ENCODE assay signal across 8 cellular contexts in the genomic region with DNA sequence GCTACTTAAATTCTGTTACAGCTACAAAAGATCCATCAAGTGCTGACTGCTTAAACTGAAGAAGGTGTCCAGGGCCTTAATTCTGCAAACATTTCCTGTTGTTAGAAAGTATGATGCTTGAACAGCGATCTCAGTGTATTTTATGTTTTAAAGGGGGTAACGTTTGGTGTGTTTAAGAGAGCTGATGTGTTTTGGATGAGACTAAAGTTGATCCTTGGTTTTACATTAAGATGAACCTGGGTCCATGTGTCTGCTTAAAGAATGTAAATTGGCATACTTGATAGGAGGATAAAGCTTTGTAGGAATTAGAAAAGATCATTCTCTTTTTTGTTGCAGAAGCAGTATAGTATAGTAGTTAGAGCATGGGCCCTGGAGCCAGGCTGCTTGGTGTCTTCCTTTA. TPM values are rescaled to one million over a fixed set of nuclear protein-coding genes. Genes with fewer than 3 reads are reported as not detected.
DNase-seq lines count a peak whose midpoint lies in the region; ATAC-seq and TF ChIP-seq lines count a peak whose summit lies in the region.
"Had no signal": no experiment of that assay in that cellular context is flagged by ENCODE, and none has a peak within 500 bp of the region (broad histone marks: within the 10 kb centered on the region; RNA-seq: fewer than 3 reads in every experiment).

No MANE protein-coding gene starts in this region.

- H3K9me3 ChIP-seq in OCI-LY7 (ENCODE audit: low read length), result no peaks in the 10 kb centered on the region
- no peaks in the 10 kb centered on the region for H3K9me3 ChIP-seq in duodenal mucosa (ENCODE audit: control insufficient read depth in 1 of 2, low read length in 2 of 2)
- no peaks in the 10 kb centered on the region for H3K9me3 ChIP-seq in gastrocnemius medialis

- peaks cover 26% of the 10 kb centered on the region for H3K4me1 ChIP-seq in OCI-LY7 (ENCODE audit: insufficient read depth, low read length, poor library complexity, severe bottlenecking)
- peaks cover 30 to 42% of the 10 kb centered on the region in 2 donors for H3K4me1 ChIP-seq in duodenal mucosa (ENCODE audit: control insufficient read depth in 1 of 2, insufficient read depth in 2 of 2, low read length in 2 of 2)
- peaks cover 38 to 68% of the 10 kb centered on the region in 2 donors for H3K4me1 ChIP-seq in gastrocnemius medialis

- H3K27ac ChIP-seq in OCI-LY7 (ENCODE audit: low read depth, low read length, poor library complexity, severe bottlenecking) (no peak overlapping the region), duodenal mucosa (ENCODE audit: low read depth, low read length) (no peak overlapping the region), gastrocnemius medialis (peak overlapping the region; percentile 89 to 97 (median 96))

- no peak for ATAC-seq in gastrocnemius medialis

- intact Hi-C loops in OCI-LY7 (cut with micrococcal nuclease; ENCODE audit: unreplicated experiment), result no loop called here
- intact Hi-C loops in gastrocnemius medialis (cut with DNase I; ENCODE audit: low total_unique reads), result no loop called here

- in situ Hi-C loops in gastrocnemius medialis (cut with MboI; ENCODE audit: low sequenced_read_pairs in 4 of 4), result no loop called here

- CTCF ChIA-PET in OCI-LY7 (lab: Charles Lee; ENCODE audit: unreplicated experiment), result interaction anchor here (1.0 to 1.6 kb wide), 2 partner anchors 12 to 13 kb away, joined by 3 to 7 read pairs; no protein-coding TSS in a partner anchor

- TF ChIP-seq POLR2A in gastrocnemius medialis (IDR thresholded peaks at IDR 0.05), result no peak

- peaks cover 23% of the 10 kb centered on the region; the same call in 1 of the 2 replicates for H3K79me2 ChIP-seq in OCI-LY7 (ENCODE audit: insufficient read depth, low read depth, low read length)

- peak overlapping the region; percentile 97 for H3K4me2 ChIP-seq in OCI-LY7 (ENCODE audit: low read length)

- no peak overlapping the region for H3K9ac ChIP-seq in duodenal mucosa (ENCODE audit: low read depth in 1 of 2, low read length in 2 of 2)

- no peak for DNase-seq in OCI-LY7 (ENCODE audit: low spot score)
- no peak for DNase-seq in gastrocnemius medialis
- no peak for DNase-seq in GDM1 (lab: John Stamatoyannopoulos, UW)
- DNase-seq in stimulated activated CD4-positive, alpha-beta T cell treated with anti-CD3 and anti-CD28 coated beads, Interleukin-4, amount 100 ng/mL, for 24 hours, result no peak
- DNase-seq in glomerular visceral epithelial cell (ENCODE audit: extremely low spot score), result no peak
- DNase-seq: nucleus accumbens had no signal

- H2AFZ ChIP-seq in OCI-LY7 (ENCODE audit: low read length), result no peak overlapping the region

- no peaks in the 10 kb centered on the region for H3K9me2 ChIP-seq in OCI-LY7 (ENCODE audit: insufficient read depth, low read length)

- H3K4me3 ChIP-seq in GM08714 (ENCODE audit: low read length) (peak overlapping the region; percentile 89; the same call in 1 of the 2 replicates), OCI-LY7 (ENCODE audit: low read depth, low read length, poor library complexity, severe bottlenecking) (peak overlapping the region; percentile 81), duodenal mucosa (ENCODE audit: low read depth in 1 of 2, low read length in 2 of 2) (peak overlapping the region; percentile 20 to 93), gastrocnemius medialis (peak overlapping the region; percentile 79 to 94 (median 87))

- H4K20me1 ChIP-seq in OCI-LY7 (ENCODE audit: insufficient read depth, low read length), result peaks cover 24% of the 10 kb centered on the region

- POLR2A ChIA-PET in OCI-LY7 (lab: Charles Lee), result interaction anchor here (0.6 to 1.2 kb wide), 3 partner anchors 13 to 44 kb away, joined by 3 read pairs; no protein-coding TSS in a partner anchor

- peaks cover 4% of the 10 kb centered on the region; the same call in 1 of the 2 replicates for H3K36me3 ChIP-seq in OCI-LY7 (ENCODE audit: insufficient read depth, low read length)
- peaks cover 0 to 5% of the 10 kb centered on the region in 2 donors for H3K36me3 ChIP-seq in duodenal mucosa (ENCODE audit: control insufficient read depth in 1 of 2, insufficient read depth in 2 of 2, low read length in 2 of 2)
- H3K36me3 ChIP-seq in gastrocnemius medialis, result peaks cover 0 to 3% of the 10 kb centered on the region in 2 donors

- no TSS peak for BruUV-seq in OCI-LY7 (replicated peaks; lab: Mats Ljungman, UMichigan)

- H3K27me3 ChIP-seq in duodenal mucosa (ENCODE audit: control insufficient read depth in 1 of 2, insufficient read depth in 2 of 2, low read length in 2 of 2), result no peaks in the 10 kb centered on the region
- H3K27me3 ChIP-seq in gastrocnemius medialis, result no peaks in the 10 kb centered on the region

- no peak for TF ChIP-seq CTCF in OCI-LY7 (conservative IDR thresholded peaks at IDR 0.05; ENCODE audit: low read length)
- no peak for TF ChIP-seq CTCF in gastrocnemius medialis (IDR thresholded peaks at IDR 0.05 in 4 of 5, conservative IDR thresholded peaks at IDR 0.05 in 1 of 5)

RNA-seq across cellular contexts. Expression of gene IER5, which starts 3.6 kb away (rescaled TPM):
- total RNA-seq in OCI-LY7 (2014; rRNA removed; shearing (Covaris generic)), result 14.3 and 18.3 TPM in 2 replicates
- total RNA-seq in OCI-LY7 (2022) (7.2 and 8.2 TPM in 2 replicates), gastrocnemius medialis (10 to 100 TPM; 18.7 to 39.8 (median 26.1) TPM)

RNA-seq across cellular contexts. Expression of gene MR1, which starts 58.3 kb away (rescaled TPM):
- 5.9 and 7.9 TPM in 2 replicates for total RNA-seq in OCI-LY7 (2014; rRNA removed; shearing (Covaris generic))
- total RNA-seq in OCI-LY7 (2022) (15.8 and 18.3 TPM in 2 replicates), gastrocnemius medialis (1 to 10 TPM; 1.6 to 3.5 (median 3.0) TPM)

Comparison
In these comparisons a context has a peak if more than half of its experiments do, and no peak if none do; other contexts are left out.
1. H3K27ac ChIP-seq: peak in gastrocnemius medialis (4 of 4); none in OCI-LY7 (single experiment) and duodenal mucosa (single experiment).
2. Peak in every context shown above with its lines, with median percentiles within 50 percentile points of each other: H3K4me3 ChIP-seq.